17 cellular contexts compared by ENCODE assay signal in genomic region chr1:98672184-98672583, GRCh38. TPM values are rescaled to one million over a fixed set of nuclear protein-coding genes. Genes with fewer than 3 reads are reported as not detected.
DNase-seq lines count a peak whose midpoint lies in the region; ATAC-seq and TF ChIP-seq lines count a peak whose summit lies in the region.
"Had no signal": no experiment of that assay in that cellular context is flagged by ENCODE, and none has a peak within 500 bp of the region (broad histone marks: within the 10 kb centered on the region; RNA-seq: fewer than 3 reads in every experiment).

No MANE protein-coding gene starts in this region.

- H3K36me3 Mint-ChIP-seq in WTC11 = no peaks in the 10 kb centered on the region
- H3K36me3 Mint-ChIP-seq: CD14-positive monocyte had no signal

- H3K4me3 ChIP-seq in left ventricle myocardium inferior = no peak overlapping the region
- H3K4me3 ChIP-seq: Peyer's patch, SJCRH30 had no signal

- intact Hi-C loops in left ventricle myocardium inferior (cut with micrococcal nuclease) = no loop called here

- H3K4me3 Mint-ChIP-seq in WTC11 = no peak overlapping the region
- H3K4me3 Mint-ChIP-seq: CD14-positive monocyte, T-helper 17 cell had no signal

- no peak for TF ChIP-seq RAD21 in Ishikawa (IDR thresholded peaks at IDR 0.05; ENCODE audit: low read depth)

- no peak overlapping the region for H3K27ac ChIP-seq in left ventricle myocardium inferior (replicated peaks)
- H3K27ac ChIP-seq: Peyer's patch, SJCRH30 had no signal

- ATAC-seq in WTC11 = no peak
- no peak for ATAC-seq in GM19397 (IDR thresholded peaks at IDR 0.05; ENCODE audit: unreplicated experiment)
- ATAC-seq: T-helper 17 cell had no signal

- POLR2A ChIA-PET in WTC11 (lab: Charles Lee) = no interaction called here

- H3K4me1 ChIP-seq in left ventricle myocardium inferior = peaks cover 28% of the 10 kb centered on the region
- H3K4me1 ChIP-seq: Peyer's patch, SJCRH30 had no signal

- H3K9me3 ChIP-seq in left ventricle myocardium inferior (replicated peaks) = no peaks in the 10 kb centered on the region
- H3K9me3 ChIP-seq: Peyer's patch, SJCRH30 had no signal

- peaks cover 20% of the 10 kb centered on the region for H3K4me1 Mint-ChIP-seq in WTC11
- H3K4me1 Mint-ChIP-seq: CD14-positive monocyte, T-helper 17 cell had no signal

- H3K27ac Mint-ChIP-seq in WTC11 = peak overlapping the region; percentile 5; the same call in 1 of the 2 replicates
- H3K27ac Mint-ChIP-seq: CD14-positive monocyte, T-helper 17 cell had no signal

- TF ChIP-seq CTCF in WTC11 (IDR thresholded peaks at IDR 0.05) (no peak), left ventricle myocardium inferior (IDR thresholded peaks at IDR 0.05; ENCODE audit: borderline replicate concordance) (no peak)

- H3K36me3 ChIP-seq in left ventricle myocardium inferior = no peaks in the 10 kb centered on the region
- H3K36me3 ChIP-seq: Peyer's patch, SJCRH30 had no signal

- H3K27me3 Mint-ChIP-seq in WTC11 (ENCODE audit: low read depth) = no peaks in the 10 kb centered on the region
- H3K27me3 Mint-ChIP-seq: T-helper 17 cell had no signal

- H3K9me3 Mint-ChIP-seq in WTC11 = no peaks in the 10 kb centered on the region

- H3K27me3 ChIP-seq in left ventricle myocardium inferior (ENCODE audit: low read depth) = no peaks in the 10 kb centered on the region
- H3K27me3 ChIP-seq: Peyer's patch, SJCRH30 had no signal

- TF ChIP-seq EP300 in Ishikawa (IDR thresholded peaks at IDR 0.05; ENCODE audit: borderline replicate concordance) = no peak

- DNase-seq in NCI-H2196 (lab: John Stamatoyannopoulos, UW; ENCODE audit: unreplicated experiment) (peak; percentile 8), NCI-H2196 treated with DMSO at 0.1 percent for 48 hours (lab: John Stamatoyannopoulos, UW; ENCODE audit: unreplicated experiment) (no peak), WTC11 (ENCODE audit: low spot score) (no peak), lung microvascular endothelial cell (ENCODE audit: low read depth in 2 of 2) (peak; percentile 33 to 46), SW 1271 (lab: John Stamatoyannopoulos, UW) (no peak), left ventricle myocardium inferior (no peak)
- DNase-seq: DMS79 treated with DMSO at 0.1 percent for 48 hours, GOT3, MV-4-11, NCI-H1694 treated with DMSO at 0.1 percent for 48 hours, NCI-H526, Peyer's patch, T-helper 17 cell had no signal

- CTCF ChIA-PET in WTC11 (lab: Charles Lee) = interaction anchor here (0.8 kb wide), 1 partner anchor 10 kb away, joined by 3 read pairs; no protein-coding TSS in a partner anchor

TF ChIP-seq in Ishikawa, 13 proteins besides CTCF, POLR2A, EP300 and RAD21:
- 0 out of 2 replicates have a peak, but pooled peaks have one; percentile 21 for TF ChIP-seq NFIC (IDR thresholded peaks at IDR 0.05)
- no peak for TF ChIP-seq TCF12 (IDR thresholded peaks at IDR 0.05; ENCODE audit: low read depth)

TF ChIP-seq in WTC11, 78 proteins besides CTCF, POLR2A, EP300 and RAD21:
- TF ChIP-seq ESRRA (CRISPR knock-in tag; IDR thresholded peaks at IDR 0.05; ENCODE audit: borderline replicate concordance) = no peak
- no peak for TF ChIP-seq ZMAT4 (CRISPR knock-in tag; IDR thresholded peaks at IDR 0.05)
- no peak for TF ChIP-seq OVOL2 (CRISPR knock-in tag; IDR thresholded peaks at IDR 0.05; ENCODE audit: borderline replicate concordance)
- no peak for TF ChIP-seq SMAD3 (CRISPR knock-in tag; IDR thresholded peaks at IDR 0.05; ENCODE audit: borderline replicate concordance)
- TF ChIP-seq, protein P1, sequence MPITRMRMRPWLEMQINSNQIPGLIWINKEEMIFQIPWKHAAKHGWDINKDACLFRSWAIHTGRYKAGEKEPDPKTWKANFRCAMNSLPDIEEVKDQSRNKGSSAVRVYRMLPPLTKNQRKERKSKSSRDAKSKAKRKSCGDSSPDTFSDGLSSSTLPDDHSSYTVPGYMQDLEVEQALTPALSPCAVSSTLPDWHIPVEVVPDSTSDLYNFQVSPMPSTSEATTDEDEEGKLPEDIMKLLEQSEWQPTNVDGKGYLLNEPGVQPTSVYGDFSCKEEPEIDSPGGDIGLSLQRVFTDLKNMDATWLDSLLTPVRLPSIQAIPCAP (CRISPR knock-in tag; IDR thresholded peaks at IDR 0.05) = no peak
- TF ChIP-seq TP53 (CRISPR knock-in tag; IDR thresholded peaks at IDR 0.05) = no peak
- TF ChIP-seq TEAD4 (CRISPR knock-in tag; IDR thresholded peaks at IDR 0.05) = no peak
- TF ChIP-seq PREB (CRISPR knock-in tag; IDR thresholded peaks at IDR 0.05; ENCODE audit: borderline replicate concordance) = no peak

RNA-seq across cellular contexts. Expression of gene SNX7, which starts 10.7 kb away (rescaled TPM):
- total RNA-seq in WTC11 (2021) (12.9 to 15.7 TPM (median 14.8 TPM) in 3 replicates), lung microvascular endothelial cell (21.2 and 32.9 TPM in 2 replicates), left ventricle myocardium inferior (15.8 TPM)

Comparison
In these comparisons a context has a peak if more than half of its experiments do, and no peak if none do; other contexts are left out.
1. DNase-seq: peak in NCI-H2196 (single experiment) and lung microvascular endothelial cell (2 of 2); none in NCI-H2196 treated with DMSO at 0.1 percent for 48 hours (single experiment), WTC11 (single experiment), SW 1271 (0 of 2) and left ventricle myocardium inferior (single experiment).